14 cellular contexts compared by ENCODE assay signal in the genomic region with DNA sequence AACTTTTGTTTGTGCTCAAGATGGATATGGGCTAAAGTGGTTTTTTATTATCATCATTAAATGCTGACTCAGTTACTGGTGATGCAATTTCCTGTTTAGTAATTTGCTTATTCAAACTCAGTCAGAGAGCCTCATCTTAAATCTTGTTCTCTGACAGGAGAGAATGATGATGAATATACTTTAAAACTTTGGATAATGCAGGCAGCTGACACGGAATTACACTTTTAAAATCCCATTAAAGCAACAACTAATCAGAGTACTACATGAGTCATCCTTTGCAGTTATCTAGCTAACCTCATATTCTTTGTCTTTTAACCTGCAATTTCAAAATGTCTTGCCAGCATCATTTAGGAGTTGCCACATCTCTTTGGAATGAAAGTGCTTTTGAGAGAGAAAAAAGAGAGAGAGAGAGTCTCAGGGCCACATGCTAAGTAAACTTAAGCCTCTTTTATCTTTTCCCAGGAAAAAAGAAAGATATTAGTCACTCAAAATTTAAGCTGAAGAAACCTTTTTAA. TPM values are rescaled to one million over a fixed set of nuclear protein-coding genes. Genes with fewer than 3 reads are reported as not detected.
A peak's percentile ranks its signal among the peaks of the same experiment; 100 is the strongest.
DNase-seq lines count a peak whose midpoint lies in the region; TF ChIP-seq lines count a peak whose summit lies in the region.
"Had no signal": no experiment of that assay in that cellular context is flagged by ENCODE, and none has a peak within 500 bp of the region (broad histone marks: within the 10 kb centered on the region; RNA-seq: fewer than 3 reads in every experiment).

No MANE protein-coding gene starts in this region.

- TF ChIP-seq CTCF in fibroblast of mammary gland (conservative IDR thresholded peaks at IDR 0.05; ENCODE audit: control insufficient read depth, insufficient read depth, low read depth, low read length): no peak

- in situ Hi-C loops in G401 (cut with HindIII; ENCODE audit: low sequenced_read_pairs): no loop called here

- H3K4me3 ChIP-seq in fibroblast of mammary gland (ENCODE audit: control insufficient read depth, low read depth, low read length): no peak overlapping the region
- H3K4me3 ChIP-seq: BLaER1 treated with 17β-estradiol and CSF1 and Interleukin-3, amounts not matched to agents 10 nM and 100 nM; thoracic aorta had no signal

- DNase-seq in NCI-H2227 (lab: John Stamatoyannopoulos, UW; ENCODE audit: unreplicated experiment) (peak; percentile 1), NCI-H2227 treated with DMSO at 0.1 percent for 48 hours (lab: John Stamatoyannopoulos, UW) (no peak), NOMO-1 treated with DMSO at 0.1 percent for 48 hours (lab: John Stamatoyannopoulos, UW; ENCODE audit: unreplicated experiment) (peak; percentile 54), fibroblast of mammary gland (ENCODE audit: low read depth) (peak; percentile 93), stromal cell of bone marrow (ENCODE audit: low read depth) (peak; percentile 42), G401 (ENCODE audit: low spot score) (no peak), NCI-H1048 (lab: John Stamatoyannopoulos, UW) (no peak), iPS-NIHi7 (ENCODE audit: extremely low spot score) (no peak)
- DNase-seq: stimulated activated CD4-positive, alpha-beta T cell treated with anti-CD3 and anti-CD28 coated beads, Interleukin-15, amount 100 ng/mL, for 24 hours; T-helper 17 cell had no signal

RNA-seq across cellular contexts. Expression of gene C6orf141, which starts 9.2 kb away (rescaled TPM):
- 0.17 TPM in 1 of 2 replicates, not detected in the other for total RNA-seq in G401 (2014; rRNA removed; shearing (Covaris generic))
- total RNA-seq: activated T-helper 1 cell treated with anti-CD3 and anti-CD28 coated beads, Interleukin-12 subunit alpha, Interleukin-12 subunit beta, Interleukin-2, Interleukin-4 antibody, amounts not matched to agents 30 ng/mL and 10 ng/mL and 1 ng/mL, durations not matched to agents 14 hours and 24 hours and 36 hours; T-helper 17 cell had no signal

RNA-seq across cellular contexts. Expression of gene GLYATL3, which starts 41.5 kb away (rescaled TPM):
- 0.18 TPM in 1 of 2 replicates, not detected in the other for total RNA-seq in G401 (2014; rRNA removed; shearing (Covaris generic))
- total RNA-seq: activated T-helper 1 cell treated with anti-CD3 and anti-CD28 coated beads, Interleukin-12 subunit alpha, Interleukin-12 subunit beta, Interleukin-2, Interleukin-4 antibody, amounts not matched to agents 30 ng/mL and 10 ng/mL and 1 ng/mL, durations not matched to agents 14 hours and 24 hours and 36 hours; lung microvascular endothelial cell; T-helper 17 cell; thoracic aorta had no signal

Comparison
In these comparisons a context has a peak if more than half of its experiments do, and no peak if none do; other contexts are left out.
1. DNase-seq: peak in NCI-H2227 (single experiment), NOMO-1 treated with DMSO at 0.1 percent for 48 hours (single experiment), fibroblast of mammary gland (single experiment) and stromal cell of bone marrow (single experiment); none in NCI-H2227 treated with DMSO at 0.1 percent for 48 hours (single experiment), G401 (single experiment), NCI-H1048 (single experiment) and iPS-NIHi7 (single experiment).